Comparison of ENCODE assay signal across 1 cellular context in the genomic region with DNA sequence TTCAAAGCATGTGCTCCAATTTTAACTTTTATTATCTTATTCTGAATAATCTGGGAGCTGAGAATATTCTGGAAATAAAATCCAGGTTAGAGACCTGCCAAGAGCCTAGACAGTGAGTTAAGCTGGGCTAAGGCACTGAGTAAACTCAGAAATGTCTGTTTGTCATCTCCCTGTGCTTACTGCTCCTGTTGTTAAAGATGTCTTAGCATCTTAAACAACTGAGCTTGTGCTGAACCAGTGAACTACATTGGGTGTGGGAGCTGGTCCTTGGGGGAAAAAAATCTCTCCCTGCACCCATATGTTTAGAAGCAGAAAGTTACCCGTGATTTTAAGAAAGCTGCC.
TF ChIP-seq lines count a peak whose summit lies in the region.

No MANE protein-coding gene starts in this region.

TF ChIP-seq in endothelial cell of umbilical vein, 7 proteins besides CTCF, POLR2A, EP300 and RAD21:
- TF ChIP-seq, protein P1, sequence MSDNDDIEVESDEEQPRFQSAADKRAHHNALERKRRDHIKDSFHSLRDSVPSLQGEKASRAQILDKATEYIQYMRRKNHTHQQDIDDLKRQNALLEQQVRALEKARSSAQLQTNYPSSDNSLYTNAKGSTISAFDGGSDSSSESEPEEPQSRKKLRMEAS (IDR thresholded peaks at IDR 0.05; ENCODE audit: insufficient read depth, insufficient read length): no peak
- TF ChIP-seq POLR2AphosphoS5 (IDR thresholded peaks at IDR 0.05; ENCODE audit: insufficient read depth, low read depth, low read length) (no peak), FOS (IDR thresholded peaks at IDR 0.05; ENCODE audit: borderline replicate concordance, insufficient read depth, low read length) (no peak), GATA2 (IDR thresholded peaks at IDR 0.05; ENCODE audit: insufficient read depth, insufficient read length, low read depth, low read length) (no peak), EZH2 (IDR thresholded peaks at IDR 0.05; ENCODE audit: borderline replicate concordance, low read depth, low read length, severe bottlenecking) (no peak), MYC (IDR thresholded peaks at IDR 0.05; ENCODE audit: low read depth, low read length) (no peak), JUN (IDR thresholded peaks at IDR 0.05; ENCODE audit: borderline replicate concordance, insufficient read depth, insufficient read length, low read depth) (no peak)
